1 cellular context compared by ENCODE assay signal in genomic region chr11:60201334-60201733, GRCh38. TPM values are rescaled to one million over a fixed set of nuclear protein-coding genes. Genes with fewer than 3 reads are reported as not detected.
"Had no signal": no experiment of that assay in that cellular context is flagged by ENCODE, and none has a peak within 500 bp of the region (broad histone marks: within the 10 kb centered on the region; RNA-seq: fewer than 3 reads in every experiment).

No MANE protein-coding gene starts in this region.

RNA-seq across cellular contexts. Expression of gene MS4A4E, which starts 41.6 kb away (rescaled TPM):
- total RNA-seq: temporal lobe had no signal
